ENCODE assay signal across 19 cellular contexts in genomic region chr3:50484681-50485263, GRCh38. TPM values are rescaled to one million over a fixed set of nuclear protein-coding genes. Genes with fewer than 3 reads are reported as not detected.
DNase-seq lines count a peak whose midpoint lies in the region; ATAC-seq and TF ChIP-seq lines count a peak whose summit lies in the region.
"Had no signal": no experiment of that assay in that cellular context is flagged by ENCODE, and none has a peak within 500 bp of the region (broad histone marks: within the 10 kb centered on the region; RNA-seq: fewer than 3 reads in every experiment).

No MANE protein-coding gene starts in this region.

- ATAC-seq in mucosa of descending colon, result peak; percentile 73
- no peak for ATAC-seq in natural killer cell
- ATAC-seq in HG03159 (IDR thresholded peaks at IDR 0.05; ENCODE audit: unreplicated experiment), result no peak
- ATAC-seq in activated T-cell treated with anti-CD3 and anti-CD28 coated beads, Interleukin-2, amount 50 U/mL, for 4 hours, result no peak
- ATAC-seq: HepG2 had no signal

- H3K27me3 Mint-ChIP-seq in natural killer cell (ENCODE audit: low read depth in 2 of 2), result no peaks in the 10 kb centered on the region
- H3K27me3 Mint-ChIP-seq in activated T-cell treated with anti-CD3 and anti-CD28 coated beads, Interleukin-2, amount 50 U/mL, for 4 hours (ENCODE audit: low read depth), result no peaks in the 10 kb centered on the region

- H3K4me1 ChIP-seq in mucosa of descending colon (ENCODE audit: low read depth), result no peaks in the 10 kb centered on the region
- H3K4me1 ChIP-seq: Caco-2 had no signal

- no peaks in the 10 kb centered on the region for H3K9me3 ChIP-seq in mucosa of descending colon
- H3K9me3 ChIP-seq: Caco-2 had no signal

- H3K9me3 Mint-ChIP-seq in natural killer cell, result no peaks in the 10 kb centered on the region
- no peaks in the 10 kb centered on the region for H3K9me3 Mint-ChIP-seq in activated T-cell treated with anti-CD3 and anti-CD28 coated beads, Interleukin-2, amount 50 U/mL, for 4 hours
- H3K9me3 Mint-ChIP-seq: HFFc6 had no signal

- H3K36me3 ChIP-seq in mucosa of descending colon (ENCODE audit: low read depth), result no peaks in the 10 kb centered on the region

- TF ChIP-seq CTCF in mucosa of descending colon (IDR thresholded peaks at IDR 0.05), result no peak
- no peak for TF ChIP-seq CTCF in natural killer cell (IDR thresholded peaks at IDR 0.05)

- H3K4me3 ChIP-seq in mucosa of descending colon, result no peak overlapping the region
- H3K4me3 ChIP-seq: GM23248 had no signal

- DNase-seq in NCI-H1694 (lab: John Stamatoyannopoulos, UW) (peak; percentile 23), NCI-H1694 treated with DMSO at 0.1 percent for 48 hours (lab: John Stamatoyannopoulos, UW) (no peak), cerebellar cortex (ENCODE audit: low spot score) (peak; percentile 47), mucosa of descending colon (peak in 2 of 3 donors; percentile 28 to 33), natural killer cell (no peak)
- no peak for DNase-seq in activated T-cell treated with anti-CD3 and anti-CD28 coated beads, Interleukin-2, amount 50 U/mL, for 4 hours
- DNase-seq in stimulated activated CD4-positive, alpha-beta T cell treated with anti-CD3 and anti-CD28 coated beads, Interleukin-2, amount 100 ng/mL, for 24 hours, result no peak
- DNase-seq: AML-193, Caco-2, DND-41, GF-D8, GM23248, HFFc6, NCI-H1105, NCI-H2029, NCI-H510A had no signal

- intact Hi-C loops in mucosa of descending colon (cut with DNase I, micrococcal nuclease) (no loop called here), natural killer cell (cut with micrococcal nuclease) (no loop called here)

- peaks cover 31 to 62% of the 10 kb centered on the region in 2 donors for H3K4me1 Mint-ChIP-seq in natural killer cell
- H3K4me1 Mint-ChIP-seq in activated T-cell treated with anti-CD3 and anti-CD28 coated beads, Interleukin-2, amount 50 U/mL, for 4 hours (ENCODE audit: low read depth), result peaks cover 18% of the 10 kb centered on the region

- H3K4me3 Mint-ChIP-seq in natural killer cell, result no peak overlapping the region
- H3K4me3 Mint-ChIP-seq in activated T-cell treated with anti-CD3 and anti-CD28 coated beads, Interleukin-2, amount 50 U/mL, for 4 hours, result no peak overlapping the region
- H3K4me3 Mint-ChIP-seq: HFFc6 had no signal

- H3K27ac Mint-ChIP-seq in natural killer cell, result no peak overlapping the region
- H3K27ac Mint-ChIP-seq: HFFc6 had no signal

- no peaks in the 10 kb centered on the region for H3K36me3 Mint-ChIP-seq in natural killer cell
- H3K36me3 Mint-ChIP-seq in activated T-cell treated with anti-CD3 and anti-CD28 coated beads, Interleukin-2, amount 50 U/mL, for 4 hours (ENCODE audit: insufficient read depth), result no peaks in the 10 kb centered on the region

RNA-seq across cellular contexts. Expression of gene CACNA2D2, which starts 18.7 kb away (rescaled TPM):
- 1 to 10 TPM; 1.5 to 4.9 (median 3.8) TPM for total RNA-seq in mucosa of descending colon
- total RNA-seq in natural killer cell, result 10 to 100 TPM; 36.5 to 56.4 (median 43.8) TPM
- under 1 TPM; 0.35 to 0.90 (median 0.58) TPM for total RNA-seq in activated T-cell treated with anti-CD3 and anti-CD28 coated beads, Interleukin-2, amount 50 U/mL, for 4 hours
- total RNA-seq: GM23248, HepG2, MCF 10A had no signal

Comparison
In these comparisons a context has a peak if more than half of its experiments do, and no peak if none do; other contexts are left out.
1. DNase-seq: peak in NCI-H1694 (single experiment), cerebellar cortex (single experiment) and mucosa of descending colon (2 of 3); none in NCI-H1694 treated with DMSO at 0.1 percent for 48 hours (single experiment), natural killer cell (single experiment), activated T-cell treated with anti-CD3 and anti-CD28 coated beads, Interleukin-2, amount 50 U/mL, for 4 hours (single experiment) and stimulated activated CD4-positive, alpha-beta T cell treated with anti-CD3 and anti-CD28 coated beads, Interleukin-2, amount 100 ng/mL, for 24 hours (0 of 2).
2. RNA of gene CACNA2D2, which starts 18.7 kb away (total RNA-seq): 36.5 to 56.4 TPM in natural killer cell; 1.5 to 4.9 TPM in mucosa of descending colon and 0.35 to 0.90 TPM in activated T-cell treated with anti-CD3 and anti-CD28 coated beads, Interleukin-2, amount 50 U/mL, for 4 hours; every median in the first group is over 4 times any median in the second.